20 cellular contexts compared by ENCODE assay signal in the genomic region with DNA sequence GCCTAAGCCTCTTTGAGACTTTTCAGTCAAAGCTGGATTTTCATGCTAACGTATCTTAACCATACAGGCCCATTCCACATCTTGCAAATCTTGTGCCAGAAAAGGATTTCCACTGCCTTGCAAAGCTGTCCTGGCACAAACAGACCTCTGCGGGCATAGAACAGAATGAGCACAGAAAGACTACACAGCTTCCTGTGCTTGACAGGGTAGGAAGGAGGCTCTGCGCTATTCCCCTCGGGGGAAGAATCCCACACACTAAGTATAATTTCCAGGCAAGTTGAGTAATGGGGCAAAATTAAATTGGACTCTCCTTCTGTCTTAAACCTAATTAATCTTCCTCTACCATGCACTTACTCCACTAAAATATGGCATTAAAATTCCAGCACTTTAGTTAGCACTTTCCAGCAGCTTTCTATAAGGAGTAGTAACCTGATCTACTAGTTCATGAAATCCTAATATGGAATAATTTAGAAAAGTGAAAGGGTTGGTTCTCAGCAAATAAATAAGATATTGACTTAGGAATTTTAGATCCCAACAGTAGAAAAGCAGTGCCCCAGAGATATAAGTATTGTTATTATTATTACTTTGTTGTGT.
A peak's percentile ranks its signal among the peaks of the same experiment; 100 is the strongest.
DNase-seq lines count a peak whose midpoint lies in the region; ATAC-seq and TF ChIP-seq lines count a peak whose summit lies in the region.
"Had no signal": no experiment of that assay in that cellular context is flagged by ENCODE, and none has a peak within 500 bp of the region (broad histone marks: within the 10 kb centered on the region; RNA-seq: fewer than 3 reads in every experiment).

No MANE protein-coding gene starts in this region.

- no peak for TF ChIP-seq RAD21 in Ishikawa (IDR thresholded peaks at IDR 0.05; ENCODE audit: low read depth)

- in situ Hi-C loops in brain microvascular endothelial cell (cut with HindIII; ENCODE audit: low pct_ligation_motif_present, low sequenced_read_pairs) = no loop called here

- peaks cover 21% of the 10 kb centered on the region for H3K4me1 Mint-ChIP-seq in nephron
- H3K4me1 Mint-ChIP-seq: activated naive CD8-positive, alpha-beta T cell treated with anti-CD3 and anti-CD28 coated beads for 36 hours had no signal

- peak overlapping the region; percentile 37 to 49 (median 46) for H3K27ac Mint-ChIP-seq in nephron
- H3K27ac Mint-ChIP-seq: activated naive CD8-positive, alpha-beta T cell treated with anti-CD3 and anti-CD28 coated beads for 36 hours; CD14-positive monocyte; T-cell had no signal

- no peaks in the 10 kb centered on the region for H3K27me3 ChIP-seq in brain microvascular endothelial cell (replicated peaks)
- H3K27me3 ChIP-seq: sigmoid colon had no signal

- no peak for TF ChIP-seq EP300 in Ishikawa (IDR thresholded peaks at IDR 0.05; ENCODE audit: borderline replicate concordance)

- no peak overlapping the region for H3K27ac ChIP-seq in brain microvascular endothelial cell
- H3K27ac ChIP-seq: KMS-11 had no signal

- ATAC-seq in HG03469 (IDR thresholded peaks at IDR 0.05; ENCODE audit: unreplicated experiment) = no peak
- ATAC-seq in GM18861 (IDR thresholded peaks at IDR 0.05; ENCODE audit: unreplicated experiment) = no peak
- ATAC-seq in GM21367 (IDR thresholded peaks at IDR 0.05; ENCODE audit: unreplicated experiment) = no peak

- DNase-seq in Daoy (ENCODE audit: low read depth) (peak; percentile 60), brain microvascular endothelial cell (no peak), LoVo (ENCODE audit: low spot score) (no peak)
- DNase-seq: activated effector memory CD4-positive, alpha-beta T cell treated with anti-CD3 and anti-CD28 coated beads, Interleukin-2, amount 50 U/mL, for 16 hours; activated T-cell treated with anti-CD3 and anti-CD28 coated beads for 4 hours; central memory CD4-positive, alpha-beta T cell; NCI-H1436 treated with DMSO at 0.1 percent for 48 hours; NCI-H2107; stimulated activated naive CD4-positive, alpha-beta T cell had no signal

- H3K36me3 Mint-ChIP-seq in nephron (ENCODE audit: low read depth) = no peaks in the 10 kb centered on the region
- H3K36me3 Mint-ChIP-seq: activated naive CD8-positive, alpha-beta T cell treated with anti-CD3 and anti-CD28 coated beads for 36 hours; CD14-positive monocyte; T-cell had no signal

- H3K4me3 Mint-ChIP-seq in nephron = no peak overlapping the region
- H3K4me3 Mint-ChIP-seq: activated naive CD8-positive, alpha-beta T cell treated with anti-CD3 and anti-CD28 coated beads for 36 hours; CD14-positive monocyte; neural crest cell; T-cell had no signal

- no peaks in the 10 kb centered on the region for H3K36me3 ChIP-seq in brain microvascular endothelial cell (replicated peaks)
- H3K36me3 ChIP-seq: sigmoid colon had no signal

- TF ChIP-seq CTCF in brain microvascular endothelial cell (IDR thresholded peaks at IDR 0.05; ENCODE audit: low read depth, low read length, missing control alignments) (peak; percentile 6), nephron (IDR thresholded peaks at IDR 0.05; ENCODE audit: unreplicated experiment in 3 of 3) (no peak)

- no peak overlapping the region for H3K4me3 ChIP-seq in brain microvascular endothelial cell (ENCODE audit: low read depth, low read length)
- H3K4me3 ChIP-seq: sigmoid colon had no signal

- no peaks in the 10 kb centered on the region for H3K27me3 Mint-ChIP-seq in nephron (ENCODE audit: low read depth)

- no peaks in the 10 kb centered on the region for H3K9me3 Mint-ChIP-seq in nephron
- H3K9me3 Mint-ChIP-seq: activated naive CD8-positive, alpha-beta T cell treated with anti-CD3 and anti-CD28 coated beads for 36 hours; neural crest cell; T-cell had no signal

TF ChIP-seq in Ishikawa, 13 proteins besides CTCF, POLR2A, EP300 and RAD21:
- peak; percentile 27; the same call in 1 of the 2 replicates for TF ChIP-seq TEAD4 (IDR thresholded peaks at IDR 0.05)
- TF ChIP-seq NFIC (IDR thresholded peaks at IDR 0.05) = no peak
